Comparison of ENCODE assay signal across 28 cellular contexts in genomic region chr3:52162250-52162872, GRCh38. TPM values are rescaled to one million over a fixed set of nuclear protein-coding genes. Genes with fewer than 3 reads are reported as not detected.
A peak's percentile ranks its signal among the peaks of the same experiment; 100 is the strongest.
DNase-seq lines count a peak whose midpoint lies in the region; ATAC-seq, FAIRE-seq and TF ChIP-seq lines count a peak whose summit lies in the region.
"Had no signal": no experiment of that assay in that cellular context is flagged by ENCODE, and none has a peak within 500 bp of the region (broad histone marks: within the 10 kb centered on the region; RNA-seq: fewer than 3 reads in every experiment).

No MANE protein-coding gene starts in this region.

- RAD21 ChIA-PET in HCT116 (lab: Charles Lee; ENCODE audit: low non-redundant PET in 1 of 2, low total read pairs in 2 of 2, uncharacterized antibody in 2 of 2, unreplicated experiment in 2 of 2), result no interaction called here

- no peaks in the 10 kb centered on the region for H3K27me3 Mint-ChIP-seq in endothelial cell (ENCODE audit: unreplicated experiment)
- H3K27me3 Mint-ChIP-seq: B cell; CD8-positive, alpha-beta memory T cell had no signal

- DNase-seq in HCT116 (ENCODE audit: low read depth, low spot score), result no peak
- peak; percentile 39 for DNase-seq in ecto neural progenitor cell (ENCODE audit: low spot score)
- DNase-seq in HepG2 (ENCODE audit: low spot score), result no peak
- DNase-seq in sigmoid colon, result peak; percentile 45
- no peak for DNase-seq in ureter (ENCODE audit: low spot score)
- DNase-seq in endothelial cell (ENCODE audit: low spot score), result no peak
- DNase-seq in dorsolateral prefrontal cortex, result no peak
- DNase-seq: DMS 273 treated with DMSO at 0.1 percent for 48 hours; DMS79; EL; GDM1; GOT3; Kasumi-1; NCI-H1105; NCI-H1436 treated with DMSO at 0.1 percent for 48 hours; NCI-H187 treated with DMSO at 0.1 percent for 48 hours; NCI-H524 treated with DMSO at 0.1 percent for 48 hours; NCI-H774; NK-92 treated with Interleukin-12 subunit alpha and Interleukin-12 subunit beta, amount 100 ng/mL, for 24 hours; PC-9; SJCRH30 had no signal

- CTCF ChIA-PET in HCT116 (lab: Charles Lee) (no interaction called here), HepG2 (lab: Yijun Ruan, JAX; ENCODE audit: low intra/inter-chr PET ratio, low total read pairs) (no interaction called here)

- H3K27ac ChIP-seq in HCT116 (ENCODE audit: low read depth, low read length) (no peak overlapping the region), HepG2 (ENCODE audit: extremely low read length, insufficient read depth, low read length) (no peak overlapping the region), sigmoid colon (no peak overlapping the region), dorsolateral prefrontal cortex (no peak overlapping the region)
- H3K27ac ChIP-seq: C4-2B, HL-60, PC-9, SJCRH30 had no signal

- no peaks in the 10 kb centered on the region for H3K4me1 ChIP-seq in HCT116 (ENCODE audit: control insufficient read depth in 1 of 2, insufficient read depth in 2 of 2, low read length in 2 of 2)
- H3K4me1 ChIP-seq in HepG2 (ENCODE audit: insufficient read depth, low read length), result peaks cover 7% of the 10 kb centered on the region
- H3K4me1 ChIP-seq in sigmoid colon, result no peaks in the 10 kb centered on the region

- no peak for TF ChIP-seq EP300 in HepG2 (IDR thresholded peaks at IDR 0.05; ENCODE audit: low read depth in 2 of 2, low read length in 2 of 2)
- no peak for TF ChIP-seq EP300 in HepG2 (CRISPR knock-in tag; IDR thresholded peaks at IDR 0.05; ENCODE audit: borderline replicate concordance)
- no peak for TF ChIP-seq EP300 in sigmoid colon (IDR thresholded peaks at IDR 0.05)

- BruUV-seq in HCT116 (replicated peaks; lab: Mats Ljungman, UMichigan), result no TSS peak
- BruUV-seq in HepG2 (replicated peaks; lab: Mats Ljungman, UMichigan), result no TSS peak

- no peaks in the 10 kb centered on the region for H3K9me2 ChIP-seq in HCT116 (ENCODE audit: insufficient read depth)

- H3K4me3 ChIP-seq in HCT116 (replicated peaks in 1 of 2; ENCODE audit: low read depth in 1 of 2, low read length in 2 of 2) (no peak overlapping the region), HepG2 (replicated peaks in 1 of 3; ENCODE audit: insufficient read depth in 1 of 3, low read depth in 2 of 3, low read length in 3 of 3) (no peak overlapping the region), sigmoid colon (no peak overlapping the region), dorsolateral prefrontal cortex (no peak overlapping the region)
- H3K4me3 ChIP-seq: PC-9, SJCRH30 had no signal

- TF ChIP-seq RAD21 in HCT116 (IDR thresholded peaks at IDR 0.05; ENCODE audit: low read depth) (no peak), HepG2 (CRISPR knock-in tag; IDR thresholded peaks at IDR 0.05) (no peak)

- H3K27ac Mint-ChIP-seq in endothelial cell (ENCODE audit: unreplicated experiment), result no peak overlapping the region
- H3K27ac Mint-ChIP-seq: B cell had no signal

- H4K20me1 ChIP-seq in HCT116 (ENCODE audit: insufficient read depth) (no peaks in the 10 kb centered on the region), HepG2 (ENCODE audit: insufficient read depth, low read length) (no peaks in the 10 kb centered on the region)

- no peaks in the 10 kb centered on the region for H3K36me3 Mint-ChIP-seq in endothelial cell (ENCODE audit: low read depth, unreplicated experiment)
- H3K36me3 Mint-ChIP-seq: CD8-positive, alpha-beta memory T cell had no signal

- no peak for TF ChIP-seq CTCF in HCT116 (IDR thresholded peaks at IDR 0.05 in 2 of 3, conservative IDR thresholded peaks at IDR 0.05 in 1 of 3; ENCODE audit: borderline replicate concordance in 1 of 3, insufficient read depth in 1 of 3, low read depth in 2 of 3, low read length in 2 of 3)
- no peak for TF ChIP-seq CTCF in HepG2 (CRISPR knock-in tag; IDR thresholded peaks at IDR 0.05)
- TF ChIP-seq CTCF in sigmoid colon (IDR thresholded peaks at IDR 0.05), result no peak
- no peak for TF ChIP-seq CTCF in endothelial cell (IDR thresholded peaks at IDR 0.05; ENCODE audit: unreplicated experiment)
- TF ChIP-seq CTCF in dorsolateral prefrontal cortex (IDR thresholded peaks at IDR 0.05 in 54 of 56, conservative IDR thresholded peaks at IDR 0.05 in 2 of 56; ENCODE audit: low read depth in 1 of 56, partially characterized antibody in 56 of 56), result no peak

- POLR2A ChIA-PET in HCT116 (lab: Charles Lee), result no interaction called here
- POLR2A ChIA-PET in HepG2 (lab: Yijun Ruan, JAX), result interaction anchor here (2.1 kb wide), 1 partner anchor 8 kb away, joined by 7 read pairs; the partner anchor contains the start of gene POC1A

- H3K27me3 ChIP-seq in HCT116 (ENCODE audit: insufficient read depth, low read length), result no peaks in the 10 kb centered on the region
- H3K27me3 ChIP-seq in HepG2 (ENCODE audit: control insufficient read depth in 1 of 2, insufficient read depth in 2 of 2, low read length in 2 of 2), result no peaks in the 10 kb centered on the region
- no peaks in the 10 kb centered on the region for H3K27me3 ChIP-seq in sigmoid colon
- no peaks in the 10 kb centered on the region for H3K27me3 ChIP-seq in dorsolateral prefrontal cortex
- H3K27me3 ChIP-seq: SJCRH30 had no signal

- TF ChIP-seq POLR2A in HCT116 (IDR thresholded peaks at IDR 0.05; ENCODE audit: borderline replicate concordance, extremely low read depth, insufficient read depth, insufficient read length) (no peak), HepG2 (IDR thresholded peaks at IDR 0.05; ENCODE audit: insufficient read depth in 1 of 2, low read depth in 2 of 2, low read length in 2 of 2) (no peak), sigmoid colon (IDR thresholded peaks at IDR 0.05) (no peak)

- H3K4me3 Mint-ChIP-seq in endothelial cell (ENCODE audit: unreplicated experiment), result no peak overlapping the region
- H3K4me3 Mint-ChIP-seq: B cell; CD8-positive, alpha-beta memory T cell had no signal

- H3K9me3 Mint-ChIP-seq in endothelial cell (ENCODE audit: unreplicated experiment), result no peaks in the 10 kb centered on the region
- H3K9me3 Mint-ChIP-seq: CD8-positive, alpha-beta memory T cell had no signal

- intact Hi-C loops in HCT116 (cut with micrococcal nuclease), result no loop called here
- intact Hi-C loops in HepG2 (cut with micrococcal nuclease; ENCODE audit: unreplicated experiment), result no loop called here
- intact Hi-C loops in sigmoid colon (cut with DNase I), result no loop called here
- intact Hi-C loops in dorsolateral prefrontal cortex (cut with DNase I), result no loop called here

- ATAC-seq in HCT116 (peak; percentile 40; the same call in 1 of the 2 replicates), HepG2 (peak; percentile 66)
- ATAC-seq: Right ventricle myocardium inferior, SK-N-SH treated with all-trans-retinoic acid at 6 μM for 48 hours had no signal

- no peak overlapping the region for H3K9ac ChIP-seq in HCT116 (ENCODE audit: low read length)
- H3K9ac ChIP-seq in HepG2 (ENCODE audit: insufficient read depth, low read depth, low read length), result no peak overlapping the region

- no peak overlapping the region for H2AFZ ChIP-seq in HCT116 (ENCODE audit: low read depth, low read length, poor library complexity, severe bottlenecking)
- no peak overlapping the region for H2AFZ ChIP-seq in HepG2 (ENCODE audit: low read length)
- H2AFZ ChIP-seq: PC-9 had no signal

- no peaks in the 10 kb centered on the region for H3K4me1 Mint-ChIP-seq in endothelial cell (ENCODE audit: unreplicated experiment)
- H3K4me1 Mint-ChIP-seq: B cell; CD8-positive, alpha-beta memory T cell had no signal

- H3K4me2 ChIP-seq in HCT116 (ENCODE audit: low read length), result no peak overlapping the region
- H3K4me2 ChIP-seq in HepG2 (ENCODE audit: low read depth, low read length), result no peak overlapping the region
- H3K4me2 ChIP-seq: PC-9 had no signal

- 56% methylated on average over 6 of the region's 7 CpGs for WGBS in HepG2 (ENCODE audit: low lambda C conversion rate)
- 89 to 91% methylated on average over 7 of the region's 7 CpGs for WGBS in sigmoid colon, 2 donors

- no peaks in the 10 kb centered on the region for H3K9me3 ChIP-seq in HCT116 (ENCODE audit: control insufficient read depth in 1 of 2, insufficient read depth in 1 of 2, low read depth in 1 of 2, low read length in 2 of 2)
- no peaks in the 10 kb centered on the region for H3K9me3 ChIP-seq in HepG2 (ENCODE audit: low read length)
- no peaks in the 10 kb centered on the region for H3K9me3 ChIP-seq in sigmoid colon
- H3K9me3 ChIP-seq: SJCRH30 had no signal

- H3K79me2 ChIP-seq in HCT116 (ENCODE audit: insufficient read depth, low read length) (no peaks in the 10 kb centered on the region), HepG2 (ENCODE audit: insufficient read depth, low read length) (no peaks in the 10 kb centered on the region)

- H3K36me3 ChIP-seq in HCT116 (ENCODE audit: control insufficient read depth in 1 of 2, insufficient read depth in 2 of 2, low read length in 2 of 2) (no peaks in the 10 kb centered on the region), HepG2 (replicated peaks in 1 of 2; ENCODE audit: control insufficient read depth in 1 of 2, insufficient read depth in 2 of 2, low read length in 2 of 2) (no peaks in the 10 kb centered on the region), sigmoid colon (no peaks in the 10 kb centered on the region)
- H3K36me3 ChIP-seq: SJCRH30 had no signal

- FAIRE-seq in HepG2 (lab: Jason Lieb, UNC), result no peak
- FAIRE-seq: GM12891 had no signal

- in situ Hi-C loops in HepG2 (cut with HindIII; ENCODE audit: extremely low pct_ligation_motif_present, low pct_unique_long_range_greater_than_20kb), result no loop called here

RNA-seq across cellular contexts. Expression of gene POC1A, which starts 8.1 kb away (rescaled TPM):
- total RNA-seq in HCT116 (2021; ENCODE audit: unreplicated experiment) (34.0 TPM), HepG2 (2016; rRNA removed; fragmentation: Illumina TruSeq; extraction: Trizol) (20.0 and 22.5 TPM in 2 replicates), sigmoid colon (1 to 10 TPM in 3 of 4 donors, under 1 TPM in 1; 0.66 to 1.7 (median 1.2) TPM), ureter (3.6 TPM), endothelial cell (ENCODE audit: unreplicated experiment) (7.5 TPM), dorsolateral prefrontal cortex (1 to 10 TPM; 1.3 to 5.8 (median 3.0) TPM)
- 34.5 and 39.8 TPM in 2 replicates for polyA plus RNA-seq in HCT116 (2012)
- total RNA-seq in HepG2 (2016; cell fraction: cytosol; rRNA removed; fragmentation: Illumina TruSeq; extraction: Trizol; ENCODE audit: low read depth), result 13.9 and 15.5 TPM in 2 replicates
- total RNA-seq in HepG2 (2016; cell fraction: insoluble cytoplasmic fraction; rRNA removed; fragmentation: Illumina TruSeq; extraction: Trizol), result 20.6 and 21.0 TPM in 2 replicates
- total RNA-seq in HepG2 (2016; cell fraction: membrane; rRNA removed; fragmentation: Illumina TruSeq; extraction: Trizol), result 24.6 and 24.9 TPM in 2 replicates
- total RNA-seq in HepG2 (2016; cell fraction: nucleus; rRNA removed; fragmentation: Illumina TruSeq; extraction: Trizol), result 11.2 and 11.3 TPM in 2 replicates
- polyA plus RNA-seq in HepG2 (2011; rRNA removed) (12.6 and 14.6 TPM in 2 replicates), sigmoid colon (10 to 100 TPM in 1 of 3 donors, 1 to 10 TPM in 2; 3.6 to 15.8 (median 7.6) TPM)
- 9.9 and 16.4 TPM in 2 replicates for polyA plus RNA-seq in HepG2 (2011; cell fraction: cytosol; rRNA removed)
- polyA plus RNA-seq in HepG2 (2011; cell fraction: nucleus; rRNA removed), result 9.4 and 12.5 TPM in 2 replicates
- 5.8 and 9.6 TPM in 2 replicates for polyA plus RNA-seq in HepG2 (2012)
- polyA plus RNA-seq in HepG2 (2016; cell fraction: cytosol; fragmentation: Illumina TruSeq; extraction: Trizol; ENCODE audit: low read depth), result 18.4 and 20.8 TPM in 2 replicates
- polyA plus RNA-seq in HepG2 (2016; cell fraction: insoluble cytoplasmic fraction; fragmentation: Illumina TruSeq; extraction: Trizol; ENCODE audit: low read depth), result 22.6 and 26.9 TPM in 2 replicates
- polyA plus RNA-seq in HepG2 (2016; cell fraction: membrane; fragmentation: Illumina TruSeq; extraction: Trizol; ENCODE audit: low read depth), result 23.5 and 25.2 TPM in 2 replicates
- 16.5 and 16.9 TPM in 2 replicates for polyA plus RNA-seq in HepG2 (2016; cell fraction: nucleus; fragmentation: Illumina TruSeq; extraction: Trizol; ENCODE audit: insufficient read depth, low read depth)
- polyA minus RNA-seq in HepG2 (2011; rRNA and poly(A)+ RNA removed; ENCODE audit: low replicate concordance), result 35.8 and 64.7 TPM in 2 replicates
- 4.6 and 7.1 TPM in 2 replicates for polyA minus RNA-seq in HepG2 (2011; cell fraction: cytosol; rRNA and poly(A)+ RNA removed)
- 8.0 TPM in 2 replicates for polyA minus RNA-seq in HepG2 (2011; cell fraction: nucleus; rRNA and poly(A)+ RNA removed)

RNA-seq across cellular contexts. Expression of gene ALAS1, which starts 35.6 kb away (rescaled TPM):
- total RNA-seq in HCT116 (2021; ENCODE audit: unreplicated experiment), result 74.0 TPM
- 97.3 and 97.6 TPM in 2 replicates for polyA plus RNA-seq in HCT116 (2012)
- 36.0 and 40.2 TPM in 2 replicates for total RNA-seq in HepG2 (2016; rRNA removed; fragmentation: Illumina TruSeq; extraction: Trizol)
- total RNA-seq in HepG2 (2016; cell fraction: cytosol; rRNA removed; fragmentation: Illumina TruSeq; extraction: Trizol; ENCODE audit: low read depth), result 9.6 and 11.6 TPM in 2 replicates
- 33.6 and 35.3 TPM in 2 replicates for total RNA-seq in HepG2 (2016; cell fraction: insoluble cytoplasmic fraction; rRNA removed; fragmentation: Illumina TruSeq; extraction: Trizol)
- total RNA-seq in HepG2 (2016; cell fraction: membrane; rRNA removed; fragmentation: Illumina TruSeq; extraction: Trizol), result 14.0 and 14.5 TPM in 2 replicates
- 16.9 and 18.1 TPM in 2 replicates for total RNA-seq in HepG2 (2016; cell fraction: nucleus; rRNA removed; fragmentation: Illumina TruSeq; extraction: Trizol)
- 39.0 and 43.2 TPM in 2 replicates for polyA plus RNA-seq in HepG2 (2011; rRNA removed)
- polyA plus RNA-seq in HepG2 (2011; cell fraction: cytosol; rRNA removed), result 41.2 and 50.6 TPM in 2 replicates
- polyA plus RNA-seq in HepG2 (2011; cell fraction: nucleus; rRNA removed), result 30.0 and 30.9 TPM in 2 replicates
- polyA plus RNA-seq in HepG2 (2012), result 19.8 and 27.7 TPM in 2 replicates
- 3.9 and 4.3 TPM in 2 replicates for polyA plus RNA-seq in HepG2 (2016; cell fraction: cytosol; fragmentation: Illumina TruSeq; extraction: Trizol; ENCODE audit: low read depth)
- polyA plus RNA-seq in HepG2 (2016; cell fraction: insoluble cytoplasmic fraction; fragmentation: Illumina TruSeq; extraction: Trizol; ENCODE audit: low read depth), result 27.6 and 42.4 TPM in 2 replicates
- 6.8 and 7.1 TPM in 2 replicates for polyA plus RNA-seq in HepG2 (2016; cell fraction: membrane; fragmentation: Illumina TruSeq; extraction: Trizol; ENCODE audit: low read depth)
- 26.7 and 30.3 TPM in 2 replicates for polyA plus RNA-seq in HepG2 (2016; cell fraction: nucleus; fragmentation: Illumina TruSeq; extraction: Trizol; ENCODE audit: insufficient read depth, low read depth)
- 49.6 and 54.7 TPM in 2 replicates for polyA minus RNA-seq in HepG2 (2011; rRNA and poly(A)+ RNA removed; ENCODE audit: low replicate concordance)
- 23.9 and 26.4 TPM in 2 replicates for polyA minus RNA-seq in HepG2 (2011; cell fraction: cytosol; rRNA and poly(A)+ RNA removed)
- 17.3 and 19.0 TPM in 2 replicates for polyA minus RNA-seq in HepG2 (2011; cell fraction: nucleus; rRNA and poly(A)+ RNA removed)
- 10 to 100 TPM; 23.2 to 27.3 (median 25.8) TPM for total RNA-seq in sigmoid colon
- 100 to 1,000 TPM in 1 of 3 donors, 10 to 100 TPM in 2; 70.7 to 121 (median 81.7) TPM for polyA plus RNA-seq in sigmoid colon
- 144 TPM for total RNA-seq in ureter
- 59.1 TPM for total RNA-seq in endothelial cell (ENCODE audit: unreplicated experiment)
- total RNA-seq in dorsolateral prefrontal cortex, result 10 to 100 TPM; 34.8 to 81.1 (median 55.4) TPM

Comparison
In these comparisons a context has a peak if more than half of its experiments do, and no peak if none do; other contexts are left out.
1. DNase-seq: peak in ecto neural progenitor cell (single experiment) and sigmoid colon (single experiment); none in HCT116 (single experiment), HepG2 (single experiment), ureter (single experiment), endothelial cell (single experiment) and dorsolateral prefrontal cortex (0 of 10).